Comparison of ENCODE assay signal across 16 cellular contexts in genomic region chr11:69887330-69887729, GRCh38.
"Had no signal": no experiment of that assay in that cellular context is flagged by ENCODE, and none has a peak within 500 bp of the region (broad histone marks: within the 10 kb centered on the region; RNA-seq: fewer than 3 reads in every experiment).

No MANE protein-coding gene starts in this region.

- H3K4me3 ChIP-seq: coronary artery, dorsolateral prefrontal cortex, esophagus muscularis mucosa, gastroesophageal sphincter, heart right ventricle, left lung, lower lobe of right lung, mucosa of descending colon had no signal

- DNase-seq: dermis blood vessel endothelial cell; dorsolateral prefrontal cortex; effector CD4-positive, alpha-beta T cell; effector memory CD4-positive, alpha-beta T cell; foreskin keratinocyte; heart right ventricle; hippocampal formation; left cardiac atrium; lower lobe of right lung; mesenchymal stem cell had no signal

- H3K36me3 ChIP-seq: esophagus muscularis mucosa, gastroesophageal sphincter, heart right ventricle, left lung, lower lobe of right lung had no signal

- H3K27ac ChIP-seq: coronary artery, dorsolateral prefrontal cortex, esophagus muscularis mucosa, foreskin keratinocyte, gastroesophageal sphincter, heart right ventricle, left lung, lower lobe of right lung had no signal

- H3K9me3 ChIP-seq: esophagus muscularis mucosa, gastroesophageal sphincter, heart right ventricle, left lung, lower lobe of right lung, mucosa of descending colon had no signal

- H3K4me1 ChIP-seq: foreskin keratinocyte, left lung, lower lobe of right lung had no signal

- ATAC-seq: foreskin keratinocyte, gastroesophageal sphincter, left cardiac atrium, left ventricle myocardium superior, lower lobe of right lung, mucosa of descending colon had no signal
